ENCODE assay signal across 14 cellular contexts in genomic region chr17:81337449-81337848, GRCh38. TPM values are rescaled to one million over a fixed set of nuclear protein-coding genes. Genes with fewer than 3 reads are reported as not detected.
DNase-seq lines count a peak whose midpoint lies in the region; ATAC-seq and TF ChIP-seq lines count a peak whose summit lies in the region.
"Had no signal": no experiment of that assay in that cellular context is flagged by ENCODE, and none has a peak within 500 bp of the region (broad histone marks: within the 10 kb centered on the region; RNA-seq: fewer than 3 reads in every experiment).

No MANE protein-coding gene starts in this region.

- H3K4me3 ChIP-seq in gastroesophageal sphincter: no peak overlapping the region
- no peak overlapping the region for H3K4me3 ChIP-seq in ovary
- no peak overlapping the region for H3K4me3 ChIP-seq in CD8-positive, alpha-beta memory T cell (ENCODE audit: low read length)
- H3K4me3 ChIP-seq: prostate gland had no signal

- H3K27ac ChIP-seq in gastroesophageal sphincter (peak overlapping the region in 3 of 4 donors; percentile 54 to 99 (median 99)), ovary (no peak overlapping the region)
- H3K27ac ChIP-seq in CD8-positive, alpha-beta memory T cell (ENCODE audit: low read depth, low read length): no peak overlapping the region
- H3K27ac ChIP-seq: prostate gland had no signal

- TF ChIP-seq CTCF in gastroesophageal sphincter (IDR thresholded peaks at IDR 0.05) (no peak), ovary (IDR thresholded peaks at IDR 0.05) (no peak)

- H3K27me3 Mint-ChIP-seq in CD8-positive, alpha-beta memory T cell: peaks cover 37 to 42% of the 10 kb centered on the region in 2 donors
- H3K27me3 Mint-ChIP-seq in activated CD4-positive, alpha-beta T cell treated with anti-CD3 and anti-CD28 coated beads for 36 hours: peaks cover 20% of the 10 kb centered on the region
- peaks cover 23% of the 10 kb centered on the region for H3K27me3 Mint-ChIP-seq in activated T-helper 17 cell treated with anti-CD3 and anti-CD28 coated beads, Interleukin-2, amount 50 U/mL, for 72 hours

- H3K36me3 Mint-ChIP-seq in CD8-positive, alpha-beta memory T cell: no peaks in the 10 kb centered on the region
- H3K36me3 Mint-ChIP-seq in activated CD4-positive, alpha-beta T cell treated with anti-CD3 and anti-CD28 coated beads for 36 hours (ENCODE audit: low read depth): no peaks in the 10 kb centered on the region
- H3K36me3 Mint-ChIP-seq in activated T-helper 17 cell treated with anti-CD3 and anti-CD28 coated beads, Interleukin-2, amount 50 U/mL, for 72 hours (ENCODE audit: low read depth): no peaks in the 10 kb centered on the region
- H3K36me3 Mint-ChIP-seq: activated naive CD4-positive, alpha-beta T cell treated with anti-CD3 and anti-CD28 coated beads, Interleukin-2, amount 50 U/mL, for 72 hours; stimulated activated effector memory CD8-positive, alpha-beta T cell treated with anti-CD3 and anti-CD28 coated beads, Interleukin-12 subunit alpha, Interleukin-12 subunit beta, amount 100 ng/mL, for 72 hours had no signal

- no peak for TF ChIP-seq EP300 in gastroesophageal sphincter (IDR thresholded peaks at IDR 0.05)
- no peak for TF ChIP-seq EP300 in ovary (IDR thresholded peaks at IDR 0.05)

- H3K9me3 Mint-ChIP-seq in CD8-positive, alpha-beta memory T cell: no peaks in the 10 kb centered on the region
- H3K9me3 Mint-ChIP-seq in activated CD4-positive, alpha-beta T cell treated with anti-CD3 and anti-CD28 coated beads for 36 hours (ENCODE audit: low read depth): no peaks in the 10 kb centered on the region
- no peaks in the 10 kb centered on the region for H3K9me3 Mint-ChIP-seq in activated T-helper 17 cell treated with anti-CD3 and anti-CD28 coated beads, Interleukin-2, amount 50 U/mL, for 72 hours
- H3K9me3 Mint-ChIP-seq: activated naive CD4-positive, alpha-beta T cell treated with anti-CD3 and anti-CD28 coated beads, Interleukin-2, amount 50 U/mL, for 72 hours; stimulated activated effector memory CD8-positive, alpha-beta T cell treated with anti-CD3 and anti-CD28 coated beads, Interleukin-12 subunit alpha, Interleukin-12 subunit beta, amount 100 ng/mL, for 72 hours had no signal

- H3K4me1 ChIP-seq in gastroesophageal sphincter (peaks cover 0 to 87% (median 33%) of the 10 kb centered on the region in 3 donors), ovary (ENCODE audit: insufficient read depth) (peaks cover 27% of the 10 kb centered on the region)
- H3K4me1 ChIP-seq in CD8-positive, alpha-beta memory T cell (ENCODE audit: insufficient read depth, low read length): no peaks in the 10 kb centered on the region

- CTCF ChIA-PET in CD8-positive, alpha-beta memory T cell (lab: Charles Lee): interaction anchor here (1.5 kb wide), 1 partner anchor 15 kb away, joined by 3 read pairs; no protein-coding TSS in a partner anchor
- CTCF ChIA-PET in activated CD4-positive, alpha-beta T cell treated with anti-CD3 and anti-CD28 coated beads for 36 hours (lab: Charles Lee): no interaction called here

- DNase-seq in COLO668 (lab: John Stamatoyannopoulos, UW; ENCODE audit: unreplicated experiment): peak; percentile 45
- DNase-seq in NCI-H345 treated with DMSO at 0.1 percent for 48 hours (lab: John Stamatoyannopoulos, UW; ENCODE audit: unreplicated experiment): peak; percentile 9
- DNase-seq in ovary: peak in 4 of 5 donors; percentile 46 to 62 (median 52)
- DNase-seq in CD8-positive, alpha-beta memory T cell: no peak
- no peak for DNase-seq in activated CD4-positive, alpha-beta T cell treated with anti-CD3 and anti-CD28 coated beads for 36 hours
- DNase-seq: C1 segment of cervical spinal cord; NCI-H1092 treated with DMSO at 0.1 percent for 48 hours; stimulated activated CD4-positive, alpha-beta T cell treated with anti-CD3 and anti-CD28 coated beads, Interleukin-4, amount 100 ng/mL, for 1 hour had no signal

- TF ChIP-seq POLR2A in gastroesophageal sphincter (IDR thresholded peaks at IDR 0.05) (no peak), ovary (IDR thresholded peaks at IDR 0.05) (no peak)

- WGBS in gastroesophageal sphincter (ENCODE audit: low coverage in 1 of 2), 2 donors: 20 to 29% methylated on average over 1 to 5 of the region's 14 CpGs
- 25 to 27% (median 27%) methylated on average over 14 of the region's 14 CpGs for WGBS in ovary, 3 donors

- ATAC-seq in gastroesophageal sphincter (no peak), HG02610 (IDR thresholded peaks at IDR 0.05; ENCODE audit: unreplicated experiment) (no peak)
- no peak for ATAC-seq in activated CD4-positive, alpha-beta T cell treated with anti-CD3 and anti-CD28 coated beads for 36 hours
- ATAC-seq in activated T-helper 17 cell treated with anti-CD3 and anti-CD28 coated beads, Interleukin-2, amount 50 U/mL, for 72 hours (replicated peaks): no peak
- ATAC-seq: activated naive CD4-positive, alpha-beta T cell treated with anti-CD3 and anti-CD28 coated beads, Interleukin-2, amount 50 U/mL, for 72 hours; stimulated activated effector memory CD8-positive, alpha-beta T cell treated with anti-CD3 and anti-CD28 coated beads, Interleukin-12 subunit alpha, Interleukin-12 subunit beta, amount 100 ng/mL, for 72 hours had no signal

- H3K4me3 Mint-ChIP-seq in CD8-positive, alpha-beta memory T cell: no peak overlapping the region
- no peak overlapping the region for H3K4me3 Mint-ChIP-seq in activated CD4-positive, alpha-beta T cell treated with anti-CD3 and anti-CD28 coated beads for 36 hours
- H3K4me3 Mint-ChIP-seq in activated T-helper 17 cell treated with anti-CD3 and anti-CD28 coated beads, Interleukin-2, amount 50 U/mL, for 72 hours: no peak overlapping the region
- H3K4me3 Mint-ChIP-seq: stimulated activated effector memory CD8-positive, alpha-beta T cell treated with anti-CD3 and anti-CD28 coated beads, Interleukin-12 subunit alpha, Interleukin-12 subunit beta, amount 100 ng/mL, for 72 hours had no signal

- no peak overlapping the region for H3K27ac Mint-ChIP-seq in CD8-positive, alpha-beta memory T cell
- H3K27ac Mint-ChIP-seq in activated CD4-positive, alpha-beta T cell treated with anti-CD3 and anti-CD28 coated beads for 36 hours: no peak overlapping the region
- no peak overlapping the region for H3K27ac Mint-ChIP-seq in activated T-helper 17 cell treated with anti-CD3 and anti-CD28 coated beads, Interleukin-2, amount 50 U/mL, for 72 hours
- H3K27ac Mint-ChIP-seq: activated naive CD4-positive, alpha-beta T cell treated with anti-CD3 and anti-CD28 coated beads, Interleukin-2, amount 50 U/mL, for 72 hours; stimulated activated effector memory CD8-positive, alpha-beta T cell treated with anti-CD3 and anti-CD28 coated beads, Interleukin-12 subunit alpha, Interleukin-12 subunit beta, amount 100 ng/mL, for 72 hours had no signal

- H3K36me3 ChIP-seq in gastroesophageal sphincter (no peaks in the 10 kb centered on the region), ovary (no peaks in the 10 kb centered on the region)
- no peaks in the 10 kb centered on the region for H3K36me3 ChIP-seq in CD8-positive, alpha-beta memory T cell (ENCODE audit: insufficient read depth, low read length)
- H3K36me3 ChIP-seq: prostate gland had no signal

- peaks cover 0 to 3% (median 0%) of the 10 kb centered on the region in 3 donors for H3K4me1 Mint-ChIP-seq in CD8-positive, alpha-beta memory T cell
- peaks cover 3% of the 10 kb centered on the region for H3K4me1 Mint-ChIP-seq in activated CD4-positive, alpha-beta T cell treated with anti-CD3 and anti-CD28 coated beads for 36 hours
- H3K4me1 Mint-ChIP-seq in activated T-helper 17 cell treated with anti-CD3 and anti-CD28 coated beads, Interleukin-2, amount 50 U/mL, for 72 hours: no peaks in the 10 kb centered on the region
- H3K4me1 Mint-ChIP-seq: stimulated activated effector memory CD8-positive, alpha-beta T cell treated with anti-CD3 and anti-CD28 coated beads, Interleukin-12 subunit alpha, Interleukin-12 subunit beta, amount 100 ng/mL, for 72 hours had no signal

- intact Hi-C loops in ovary (cut with DNase I): loop anchor here in 1 of 4 donors (5.0 kb wide), 1 partner anchor 145 kb away; no protein-coding TSS in a partner anchor
- intact Hi-C loops in activated CD4-positive, alpha-beta T cell treated with anti-CD3 and anti-CD28 coated beads for 36 hours (cut with DNase I, micrococcal nuclease): no loop called here

- H3K27me3 ChIP-seq in gastroesophageal sphincter (no peaks in the 10 kb centered on the region), ovary (no peaks in the 10 kb centered on the region)
- H3K27me3 ChIP-seq in CD8-positive, alpha-beta memory T cell (ENCODE audit: insufficient read depth, low read length, poor library complexity, severe bottlenecking): peaks cover 35% of the 10 kb centered on the region

- POLR2A ChIA-PET in CD8-positive, alpha-beta memory T cell (lab: Charles Lee): no interaction called here
- POLR2A ChIA-PET in activated CD4-positive, alpha-beta T cell treated with anti-CD3 and anti-CD28 coated beads for 36 hours (lab: Charles Lee): no interaction called here

- H3K9me3 ChIP-seq in gastroesophageal sphincter (no peaks in the 10 kb centered on the region), ovary (no peaks in the 10 kb centered on the region)
- no peaks in the 10 kb centered on the region for H3K9me3 ChIP-seq in CD8-positive, alpha-beta memory T cell (ENCODE audit: low read length)
- H3K9me3 ChIP-seq: prostate gland had no signal

RNA-seq across cellular contexts. Expression of gene SLC38A10, which starts 42.3 kb away (rescaled TPM):
- total RNA-seq in gastroesophageal sphincter: 10 to 100 TPM; 70.5 to 99.6 (median 81.8) TPM
- 10 to 100 TPM; 46.6 to 75.7 (median 68.8) TPM for total RNA-seq in ovary
- polyA plus RNA-seq in ovary: 10 to 100 TPM; 11.5 to 57.7 TPM
- total RNA-seq in CD8-positive, alpha-beta memory T cell: 10 to 100 TPM; 49.0 to 51.0 TPM
- 71.1 TPM for polyA plus RNA-seq in CD8-positive, alpha-beta memory T cell
- total RNA-seq in activated CD4-positive, alpha-beta T cell treated with anti-CD3 and anti-CD28 coated beads for 36 hours: 10 to 100 TPM; 47.6 to 52.9 TPM
- 10 to 100 TPM; 58.4 to 71.2 TPM for total RNA-seq in activated T-helper 17 cell treated with anti-CD3 and anti-CD28 coated beads, Interleukin-2, amount 50 U/mL, for 72 hours

RNA-seq across cellular contexts. Expression of gene BAHCC1, which starts 57.8 kb away (rescaled TPM):
- 10 to 100 TPM; 17.5 to 34.3 (median 19.5) TPM for total RNA-seq in gastroesophageal sphincter
- total RNA-seq in ovary: 10 to 100 TPM in 6 of 7 donors, 1 to 10 TPM in 1; 7.6 to 31.9 (median 24.2) TPM
- 10 to 100 TPM in 1 of 2 donors, 1 to 10 TPM in 1; 1.9 to 16.0 TPM for polyA plus RNA-seq in ovary
- not detected for total RNA-seq in CD8-positive, alpha-beta memory T cell
- polyA plus RNA-seq in CD8-positive, alpha-beta memory T cell: not detected
- total RNA-seq in activated CD4-positive, alpha-beta T cell treated with anti-CD3 and anti-CD28 coated beads for 36 hours: under 1 TPM in 1 of 2 experiments, not detected in 1; 0.05 TPM
- under 1 TPM in 1 of 2 donors, not detected in 1; 0.26 TPM for total RNA-seq in activated T-helper 17 cell treated with anti-CD3 and anti-CD28 coated beads, Interleukin-2, amount 50 U/mL, for 72 hours

Comparison
In these comparisons a context has a peak if more than half of its experiments do, and no peak if none do; other contexts are left out.
1. DNase-seq: peak in COLO668 (single experiment), NCI-H345 treated with DMSO at 0.1 percent for 48 hours (single experiment) and ovary (4 of 5); none in CD8-positive, alpha-beta memory T cell (0 of 5) and activated CD4-positive, alpha-beta T cell treated with anti-CD3 and anti-CD28 coated beads for 36 hours (single experiment).
2. H3K27ac ChIP-seq: peak in gastroesophageal sphincter (3 of 4); none in ovary (0 of 2) and CD8-positive, alpha-beta memory T cell (single experiment).
3. RNA of gene BAHCC1, which starts 57.8 kb away (total RNA-seq): 7.6 to 31.9 TPM in ovary and 17.5 to 34.3 TPM in gastroesophageal sphincter; 0.26 TPM in activated T-helper 17 cell treated with anti-CD3 and anti-CD28 coated beads, Interleukin-2, amount 50 U/mL, for 72 hours, 0.05 TPM in activated CD4-positive, alpha-beta T cell treated with anti-CD3 and anti-CD28 coated beads for 36 hours and not detected in CD8-positive, alpha-beta memory T cell; every median in the first group is over 4 times any median in the second.